In genomic region chr11:119505861-119506260, GRCh38 we compare ENCODE assay signal across 23 cellular contexts.
A peak's percentile ranks its signal among the peaks of the same experiment; 100 is the strongest.
DNase-seq lines count a peak whose midpoint lies in the region; ATAC-seq, FAIRE-seq and TF ChIP-seq lines count a peak whose summit lies in the region.
"Had no signal": no experiment of that assay in that cellular context is flagged by ENCODE, and none has a peak within 500 bp of the region (broad histone marks: within the 10 kb centered on the region; RNA-seq: fewer than 3 reads in every experiment).

No MANE protein-coding gene starts in this region.

- FAIRE-seq in RCC 7860 (lab: Jason Lieb, UNC) = no peak

- peaks cover 5% of the 10 kb centered on the region for H3K36me3 Mint-ChIP-seq in glutamatergic neuron (ENCODE audit: unreplicated experiment)
- H3K36me3 Mint-ChIP-seq in activated T-helper 17 cell treated with anti-CD3 and anti-CD28 coated beads, Interleukin-2, amount 50 U/mL, for 72 hours (ENCODE audit: low read depth) = no peaks in the 10 kb centered on the region
- H3K36me3 Mint-ChIP-seq: CD4-positive, alpha-beta memory T cell; T-cell had no signal

- no peak for ATAC-seq in stimulated activated naive CD8-positive, alpha-beta T cell treated with anti-CD3 and anti-CD28 coated beads, Interleukin-15, amount 100 ng/mL, for 72 hours
- no peak for ATAC-seq in activated T-helper 17 cell treated with anti-CD3 and anti-CD28 coated beads, Interleukin-2, amount 50 U/mL, for 72 hours (replicated peaks)
- ATAC-seq: T-cell had no signal

- H3K27ac ChIP-seq in WERI-Rb-1 (peak overlapping the region; percentile 50), tibial nerve (no peak overlapping the region)
- H3K27ac ChIP-seq: GM23248, RWPE1, tibial artery had no signal

- H3K27me3 ChIP-seq in WERI-Rb-1 (ENCODE audit: insufficient read depth, low read depth, severe bottlenecking) = no peaks in the 10 kb centered on the region
- peaks cover 0 to 2% of the 10 kb centered on the region in 2 donors for H3K27me3 ChIP-seq in tibial nerve

- H3K4me3 ChIP-seq in WERI-Rb-1 (ENCODE audit: low read depth, low read length) (no peak overlapping the region), tibial nerve (no peak overlapping the region)
- H3K4me3 ChIP-seq: esophagus squamous epithelium, GM23248, tibial artery had no signal

- no peak for TF ChIP-seq POLR2A in tibial nerve (IDR thresholded peaks at IDR 0.05)

- 78 to 80% methylated on average over 8 of the region's 8 CpGs for WGBS in tibial nerve, 2 donors

- H3K9me3 ChIP-seq in WERI-Rb-1 (ENCODE audit: severe bottlenecking) (no peaks in the 10 kb centered on the region), tibial nerve (no peaks in the 10 kb centered on the region)
- H3K9me3 ChIP-seq: esophagus squamous epithelium, tibial artery had no signal

- H3K4me3 Mint-ChIP-seq in glutamatergic neuron (ENCODE audit: unreplicated experiment) = no peak overlapping the region
- no peak overlapping the region for H3K4me3 Mint-ChIP-seq in stimulated activated naive CD8-positive, alpha-beta T cell treated with anti-CD3 and anti-CD28 coated beads, Interleukin-15, amount 100 ng/mL, for 72 hours
- no peak overlapping the region for H3K4me3 Mint-ChIP-seq in activated T-helper 17 cell treated with anti-CD3 and anti-CD28 coated beads, Interleukin-2, amount 50 U/mL, for 72 hours
- H3K4me3 Mint-ChIP-seq: activated CD4-positive, alpha-beta T cell treated with anti-CD3 and anti-CD28 coated beads, Interleukin-2, amount 10 ng/mL, durations not matched to agents 7 days and 5 days; CD4-positive, alpha-beta memory T cell; T-cell had no signal

- H3K27ac Mint-ChIP-seq in glutamatergic neuron (ENCODE audit: unreplicated experiment) = peak overlapping the region; percentile 88
- no peak overlapping the region for H3K27ac Mint-ChIP-seq in stimulated activated naive CD8-positive, alpha-beta T cell treated with anti-CD3 and anti-CD28 coated beads, Interleukin-15, amount 100 ng/mL, for 72 hours
- no peak overlapping the region for H3K27ac Mint-ChIP-seq in activated T-helper 17 cell treated with anti-CD3 and anti-CD28 coated beads, Interleukin-2, amount 50 U/mL, for 72 hours
- H3K27ac Mint-ChIP-seq: activated CD4-positive, alpha-beta T cell treated with anti-CD3 and anti-CD28 coated beads, Interleukin-2, amount 10 ng/mL, durations not matched to agents 7 days and 5 days; CD4-positive, alpha-beta memory T cell; T-cell had no signal

- peaks cover 11% of the 10 kb centered on the region for H3K27me3 Mint-ChIP-seq in glutamatergic neuron (ENCODE audit: unreplicated experiment)
- H3K27me3 Mint-ChIP-seq in stimulated activated naive CD8-positive, alpha-beta T cell treated with anti-CD3 and anti-CD28 coated beads, Interleukin-15, amount 100 ng/mL, for 72 hours = peaks cover 18% of the 10 kb centered on the region
- H3K27me3 Mint-ChIP-seq in activated T-helper 17 cell treated with anti-CD3 and anti-CD28 coated beads, Interleukin-2, amount 50 U/mL, for 72 hours = peaks cover 11% of the 10 kb centered on the region
- H3K27me3 Mint-ChIP-seq: activated CD4-positive, alpha-beta T cell treated with anti-CD3 and anti-CD28 coated beads, Interleukin-2, amount 10 ng/mL, durations not matched to agents 7 days and 5 days had no signal

- TF ChIP-seq EP300 in tibial nerve (IDR thresholded peaks at IDR 0.05) = no peak

- H3K4me1 ChIP-seq in tibial nerve = no peaks in the 10 kb centered on the region

- TF ChIP-seq CTCF in WERI-Rb-1 (IDR thresholded peaks at IDR 0.05; ENCODE audit: low read depth, low read length) (no peak), glutamatergic neuron (IDR thresholded peaks at IDR 0.05; ENCODE audit: partially characterized antibody, unreplicated experiment) (no peak), tibial nerve (IDR thresholded peaks at IDR 0.05) (no peak)

- DNase-seq in COLO668 (lab: John Stamatoyannopoulos, UW; ENCODE audit: unreplicated experiment) (peak; percentile 7), NCI-H1092 treated with DMSO at 0.1 percent for 48 hours (lab: John Stamatoyannopoulos, UW) (peak; percentile 56), WERI-Rb-1 (no peak), glutamatergic neuron (no peak), tibial nerve (ENCODE audit: low spot score in 2 of 2) (no peak), RCC 7860 (ENCODE audit: low spot score) (no peak)
- no peak for DNase-seq in stimulated activated naive CD8-positive, alpha-beta T cell treated with anti-CD3 and anti-CD28 coated beads, Interleukin-15, amount 100 ng/mL, for 72 hours
- DNase-seq: activated CD4-positive, alpha-beta T cell treated with anti-CD3 and anti-CD28 coated beads, Interleukin-2, amount 10 ng/mL, durations not matched to agents 7 days and 5 days; activated gamma-delta T cell treated with Interleukin-2 at 50 U/mL for 16 hours; anterior cingulate cortex; CD4-positive, alpha-beta memory T cell; cerebellar nuclear complex; DND-41; effector CD8-positive, alpha-beta T cell; esophagus squamous epithelium; GM23248; head of caudate nucleus; NCI-H1436; stimulated activated naive CD4-positive, alpha-beta T cell; T-cell; tibial artery had no signal

- peaks cover 6% of the 10 kb centered on the region for H3K9me3 Mint-ChIP-seq in glutamatergic neuron (ENCODE audit: unreplicated experiment)
- peaks cover 0 to 7% of the 10 kb centered on the region in 2 donors for H3K9me3 Mint-ChIP-seq in stimulated activated naive CD8-positive, alpha-beta T cell treated with anti-CD3 and anti-CD28 coated beads, Interleukin-15, amount 100 ng/mL, for 72 hours
- H3K9me3 Mint-ChIP-seq in activated T-helper 17 cell treated with anti-CD3 and anti-CD28 coated beads, Interleukin-2, amount 50 U/mL, for 72 hours = no peaks in the 10 kb centered on the region
- H3K9me3 Mint-ChIP-seq: activated CD4-positive, alpha-beta T cell treated with anti-CD3 and anti-CD28 coated beads, Interleukin-2, amount 10 ng/mL, durations not matched to agents 7 days and 5 days; T-cell had no signal

- H3K36me3 ChIP-seq in WERI-Rb-1 = no peaks in the 10 kb centered on the region
- H3K36me3 ChIP-seq in tibial nerve = no peaks in the 10 kb centered on the region
- H3K36me3 ChIP-seq: esophagus squamous epithelium, tibial artery had no signal

- H3K4me1 Mint-ChIP-seq in glutamatergic neuron (ENCODE audit: low read depth, unreplicated experiment) = peaks cover 21% of the 10 kb centered on the region
- H3K4me1 Mint-ChIP-seq in stimulated activated naive CD8-positive, alpha-beta T cell treated with anti-CD3 and anti-CD28 coated beads, Interleukin-15, amount 100 ng/mL, for 72 hours = peaks cover 13% of the 10 kb centered on the region
- peaks cover 4% of the 10 kb centered on the region for H3K4me1 Mint-ChIP-seq in activated T-helper 17 cell treated with anti-CD3 and anti-CD28 coated beads, Interleukin-2, amount 50 U/mL, for 72 hours
- H3K4me1 Mint-ChIP-seq: CD4-positive, alpha-beta memory T cell; T-cell had no signal

Comparison
In these comparisons a context has a peak if more than half of its experiments do, and no peak if none do; other contexts are left out.
1. DNase-seq: peak in COLO668 (single experiment) and NCI-H1092 treated with DMSO at 0.1 percent for 48 hours (single experiment); none in WERI-Rb-1 (single experiment), glutamatergic neuron (single experiment), stimulated activated naive CD8-positive, alpha-beta T cell treated with anti-CD3 and anti-CD28 coated beads, Interleukin-15, amount 100 ng/mL, for 72 hours (0 of 2), tibial nerve (0 of 2) and RCC 7860 (single experiment).